9 cellular contexts compared by ENCODE assay signal in genomic region chr6:26232306-26232949, GRCh38.
DNase-seq lines count a peak whose midpoint lies in the region; ATAC-seq and TF ChIP-seq lines count a peak whose summit lies in the region.
"Had no signal": no experiment of that assay in that cellular context is flagged by ENCODE, and none has a peak within 500 bp of the region (broad histone marks: within the 10 kb centered on the region; RNA-seq: fewer than 3 reads in every experiment).

No MANE protein-coding gene starts in this region.

- no peaks in the 10 kb centered on the region for H3K79me1 ChIP-seq in mesendoderm (ENCODE audit: low read length)

- H3K23ac ChIP-seq in mesendoderm (ENCODE audit: low read length) = no peak overlapping the region

- peaks cover 3% of the 10 kb centered on the region for H3K36me3 Mint-ChIP-seq in CD4-positive, CD25-positive, alpha-beta regulatory T cell
- H3K36me3 Mint-ChIP-seq in HFFc6 (ENCODE audit: low read depth) = no peaks in the 10 kb centered on the region

- no peak overlapping the region for H4K5ac ChIP-seq in mesendoderm (ENCODE audit: low read length)

- peak overlapping the region; percentile 66 for H3K56ac ChIP-seq in mesendoderm (ENCODE audit: low read length)

- H3K4me1 ChIP-seq in CD4-positive, CD25-positive, alpha-beta regulatory T cell (ENCODE audit: control insufficient read depth, insufficient read depth, low read length, poor library complexity, severe bottlenecking) = peaks cover 26% of the 10 kb centered on the region
- H3K4me1 ChIP-seq in ascending aorta (peaks cover 0 to 7% of the 10 kb centered on the region in 2 donors), mesendoderm (ENCODE audit: control insufficient read depth, low read depth, low read length) (no peaks in the 10 kb centered on the region)

- peaks cover 11 to 40% (median 25%) of the 10 kb centered on the region in 4 donors for H3K4me1 Mint-ChIP-seq in CD4-positive, CD25-positive, alpha-beta regulatory T cell
- H3K4me1 Mint-ChIP-seq in HFFc6 (ENCODE audit: low read depth) = peaks cover 42% of the 10 kb centered on the region

- H3K4me3 Mint-ChIP-seq in CD4-positive, CD25-positive, alpha-beta regulatory T cell = peak overlapping the region; percentile 90 to 98 (median 96)
- peak overlapping the region; percentile 86 for H3K4me3 Mint-ChIP-seq in HFFc6

- H3K9ac ChIP-seq in mesendoderm (ENCODE audit: low read length) = peak overlapping the region; percentile 96

- no peaks in the 10 kb centered on the region for H3K27me3 Mint-ChIP-seq in CD4-positive, CD25-positive, alpha-beta regulatory T cell
- peaks cover 14% of the 10 kb centered on the region for H3K27me3 Mint-ChIP-seq in HFFc6 (ENCODE audit: insufficient read depth)

- H3K4ac ChIP-seq in mesendoderm (ENCODE audit: low read depth, low read length) = no peak overlapping the region

- no peaks in the 10 kb centered on the region for H3K9me3 ChIP-seq in CD4-positive, CD25-positive, alpha-beta regulatory T cell (ENCODE audit: control insufficient read depth in 2 of 2, low read length in 2 of 2)
- H3K9me3 ChIP-seq in ascending aorta = no peaks in the 10 kb centered on the region
- H3K9me3 ChIP-seq: heart left ventricle had no signal

- peak overlapping the region; percentile 94 for H3K4me3 ChIP-seq in CD4-positive, CD25-positive, alpha-beta regulatory T cell (ENCODE audit: low read depth, low read length)
- H3K4me3 ChIP-seq in ascending aorta (peak overlapping the region; percentile 61 to 79), mesendoderm (ENCODE audit: low read length) (no peak overlapping the region)

- no peak for DNase-seq in CD4-positive, CD25-positive, alpha-beta regulatory T cell
- DNase-seq in HFFc6 (no peak), ascending aorta (ENCODE audit: low spot score in 2 of 2) (no peak), mesendoderm (peak; percentile 51), NOMO-1 treated with dmso at 0.1 percent for 144 hours (lab: John Stamatoyannopoulos, UW; ENCODE audit: unreplicated experiment) (no peak), A172 (ENCODE audit: low spot score) (no peak), hippocampal formation (lab: John Stamatoyannopoulos, UW) (no peak)
- no peak for DNase-seq in activated CD8-positive, alpha-beta memory T cell treated with anti-CD3 and anti-CD28 coated beads, Interleukin-2, amount 50 U/mL, for 48 hours
- DNase-seq: heart left ventricle had no signal

- no peak overlapping the region for H2BK15ac ChIP-seq in mesendoderm (replicated peaks; ENCODE audit: low read depth)

- peak overlapping the region; percentile 95 for H3K27ac ChIP-seq in CD4-positive, CD25-positive, alpha-beta regulatory T cell (ENCODE audit: insufficient read depth, low read length, poor library complexity, severe bottlenecking)
- H3K27ac ChIP-seq in ascending aorta (no peak overlapping the region), mesendoderm (ENCODE audit: low read depth, low read length) (no peak overlapping the region)

- WGBS in mesendoderm (ENCODE audit: extremely low coverage, insufficient coverage, low lambda C conversion rate) = no CpG with 5 or more reads among the region's 8 CpGs

- no peaks in the 10 kb centered on the region for H3K36me3 ChIP-seq in CD4-positive, CD25-positive, alpha-beta regulatory T cell (ENCODE audit: control insufficient read depth, insufficient read depth, low read length)
- H3K36me3 ChIP-seq in ascending aorta (no peaks in the 10 kb centered on the region), mesendoderm (ENCODE audit: control insufficient read depth, insufficient read depth, low read length) (no peaks in the 10 kb centered on the region)
- H3K36me3 ChIP-seq: heart left ventricle had no signal

- no peak overlapping the region for H4K8ac ChIP-seq in mesendoderm (ENCODE audit: low read depth, low read length)

- peak overlapping the region; percentile 23 for H3K4me2 ChIP-seq in mesendoderm (ENCODE audit: low read length)

- intact Hi-C loops in ascending aorta (cut with DNase I) = no loop called here

- H3K9me3 Mint-ChIP-seq in CD4-positive, CD25-positive, alpha-beta regulatory T cell = no peaks in the 10 kb centered on the region
- H3K9me3 Mint-ChIP-seq in HFFc6 = no peaks in the 10 kb centered on the region

- H3K27ac Mint-ChIP-seq in CD4-positive, CD25-positive, alpha-beta regulatory T cell = peak overlapping the region; percentile 96 to 99 (median 98)
- H3K27ac Mint-ChIP-seq in HFFc6 = peak overlapping the region; percentile 84

- TF ChIP-seq CTCF in HFFc6 (IDR thresholded peaks at IDR 0.05) = no peak
- TF ChIP-seq CTCF in ascending aorta (IDR thresholded peaks at IDR 0.05) = no peak

- H2BK120ac ChIP-seq in mesendoderm (ENCODE audit: low read depth, low read length) = no peak overlapping the region

- H2BK5ac ChIP-seq in mesendoderm (ENCODE audit: low read length) = no peak overlapping the region

- no peaks in the 10 kb centered on the region for H3K27me3 ChIP-seq in CD4-positive, CD25-positive, alpha-beta regulatory T cell (ENCODE audit: control insufficient read depth, insufficient read depth, low read length)
- H3K27me3 ChIP-seq in ascending aorta (no peaks in the 10 kb centered on the region), mesendoderm (ENCODE audit: insufficient read depth, low read length, poor library complexity) (no peaks in the 10 kb centered on the region)

- H3K18ac ChIP-seq in mesendoderm (ENCODE audit: low read length) = no peak overlapping the region

- ATAC-seq in CD4-positive, CD25-positive, alpha-beta regulatory T cell (ENCODE audit: low read depth in 2 of 2) = no peak

- H2AK5ac ChIP-seq in mesendoderm (ENCODE audit: low read length) = no peak overlapping the region

- no peaks in the 10 kb centered on the region for H3K79me2 ChIP-seq in mesendoderm (ENCODE audit: control insufficient read depth, insufficient read depth, low read length)
